ENCODE assay signal across 8 cellular contexts in genomic region chr6:2081155-2082138, GRCh38.
DNase-seq lines count a peak whose midpoint lies in the region; ATAC-seq and TF ChIP-seq lines count a peak whose summit lies in the region.
"Had no signal": no experiment of that assay in that cellular context is flagged by ENCODE, and none has a peak within 500 bp of the region (broad histone marks: within the 10 kb centered on the region; RNA-seq: fewer than 3 reads in every experiment).

No MANE protein-coding gene starts in this region.

- ATAC-seq in GM18868 (IDR thresholded peaks at IDR 0.05; ENCODE audit: unreplicated experiment) (peak; percentile 78), GM21390 (IDR thresholded peaks at IDR 0.05; ENCODE audit: unreplicated experiment) (peak; percentile 91), HG03378 (IDR thresholded peaks at IDR 0.05; ENCODE audit: unreplicated experiment) (peak; percentile 68)

- no peak for TF ChIP-seq CTCF in foreskin fibroblast (IDR thresholded peaks at IDR 0.05; ENCODE audit: low read depth, low read length)

- no peak overlapping the region for H3K4me3 ChIP-seq in foreskin fibroblast (ENCODE audit: low read depth in 1 of 2, low read length in 2 of 2)

- DNase-seq in fibroblast of peridontal ligament (ENCODE audit: extremely low read depth): peak; percentile 28
- DNase-seq in T-helper 9 cell: no peak
- DNase-seq in putamen (ENCODE audit: low spot score): no peak
- DNase-seq in foreskin fibroblast: no peak
- DNase-seq: stimulated activated CD4-positive, alpha-beta T cell treated with anti-CD3 and anti-CD28 coated beads, Interleukin-4, amount 100 ng/mL, for 24 hours had no signal
